In the genomic region with DNA sequence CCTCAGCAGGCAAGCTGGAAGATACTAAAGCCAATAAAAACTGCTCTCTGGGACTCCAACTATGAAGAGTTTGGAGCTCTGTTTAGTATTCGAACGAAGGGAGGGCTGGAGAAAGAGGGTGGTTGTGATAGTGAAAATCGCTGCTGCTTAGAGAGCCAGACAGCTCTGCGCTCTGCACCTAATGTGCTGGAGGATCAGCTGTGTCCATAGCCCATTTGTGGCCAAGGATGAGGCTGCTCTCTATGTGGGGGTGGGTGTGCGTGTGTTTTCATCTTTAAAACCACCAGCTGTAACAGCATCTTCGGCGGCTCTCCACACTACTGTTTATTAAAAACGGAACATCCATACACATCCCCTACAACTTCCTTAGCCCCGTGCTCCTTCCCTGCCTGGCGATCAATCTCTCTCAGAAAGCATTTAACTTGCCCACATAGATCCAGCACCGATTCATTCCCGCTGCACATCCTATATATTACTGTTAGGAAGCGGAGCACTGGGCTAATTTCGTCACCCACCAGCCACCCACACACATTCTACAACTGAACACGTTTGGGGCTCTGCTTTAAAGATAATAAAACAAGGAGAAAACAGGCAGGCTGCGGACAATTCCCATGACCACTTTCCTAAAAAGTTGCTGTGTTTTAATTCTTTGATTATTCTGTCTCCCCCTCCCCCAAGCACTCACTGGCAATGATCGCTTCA, we compare ENCODE assay signal across 2 cellular contexts.
TF ChIP-seq lines count a peak whose summit lies in the region.

No MANE protein-coding gene starts in this region.

TF ChIP-seq in SK-N-SH, 30 proteins besides CTCF, POLR2A, EP300 and RAD21 (continued from another document):
- TF ChIP-seq EZH2phosphoT487 (IDR thresholded peaks at IDR 0.05; ENCODE audit: borderline replicate concordance, low read depth) = no peak
- TF ChIP-seq NFIC (IDR thresholded peaks at IDR 0.05; ENCODE audit: borderline replicate concordance) = no peak
- TF ChIP-seq, protein P1, sequence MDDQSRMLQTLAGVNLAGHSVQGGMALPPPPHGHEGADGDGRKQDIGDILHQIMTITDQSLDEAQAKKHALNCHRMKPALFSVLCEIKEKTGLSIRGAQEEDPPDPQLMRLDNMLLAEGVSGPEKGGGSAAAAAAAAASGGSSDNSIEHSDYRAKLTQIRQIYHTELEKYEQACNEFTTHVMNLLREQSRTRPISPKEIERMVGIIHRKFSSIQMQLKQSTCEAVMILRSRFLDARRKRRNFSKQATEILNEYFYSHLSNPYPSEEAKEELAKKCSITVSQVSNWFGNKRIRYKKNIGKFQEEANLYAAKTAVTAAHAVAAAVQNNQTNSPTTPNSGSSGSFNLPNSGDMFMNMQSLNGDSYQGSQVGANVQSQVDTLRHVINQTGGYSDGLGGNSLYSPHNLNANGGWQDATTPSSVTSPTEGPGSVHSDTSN (IDR thresholded peaks at IDR 0.05) = no peak
- TF ChIP-seq CHD2 (IDR thresholded peaks at IDR 0.05; ENCODE audit: low read length, partially characterized antibody) = no peak
- TF ChIP-seq MEF2A (IDR thresholded peaks at IDR 0.05; ENCODE audit: borderline replicate concordance, low read depth) = no peak
- TF ChIP-seq ELF1 (IDR thresholded peaks at IDR 0.05) = no peak
- TF ChIP-seq YY1 (IDR thresholded peaks at IDR 0.05; ENCODE audit: low read depth) = no peak
- TF ChIP-seq POLR2AphosphoS5 (IDR thresholded peaks at IDR 0.05; ENCODE audit: low read depth, low read length) = no peak
- TF ChIP-seq GATA2 (CRISPR knock-in tag; IDR thresholded peaks at IDR 0.05) = no peak
- TF ChIP-seq, protein P2, sequence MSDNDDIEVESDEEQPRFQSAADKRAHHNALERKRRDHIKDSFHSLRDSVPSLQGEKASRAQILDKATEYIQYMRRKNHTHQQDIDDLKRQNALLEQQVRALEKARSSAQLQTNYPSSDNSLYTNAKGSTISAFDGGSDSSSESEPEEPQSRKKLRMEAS (IDR thresholded peaks at IDR 0.05; ENCODE audit: low read depth) = no peak
- no peak for TF ChIP-seq NRF1 (IDR thresholded peaks at IDR 0.05; ENCODE audit: low read depth, low read length)
- TF ChIP-seq MXI1 (IDR thresholded peaks at IDR 0.05; ENCODE audit: low read depth, low read length) = no peak
- no peak for TF ChIP-seq RXRA (IDR thresholded peaks at IDR 0.05; ENCODE audit: borderline replicate concordance, low read depth)
- no peak for TF ChIP-seq FOXM1 (IDR thresholded peaks at IDR 0.05; ENCODE audit: low read depth)

TF ChIP-seq in SK-N-SH treated with all-trans-retinoic acid at 6 μM for 48 hours, 23 proteins besides CTCF, POLR2A, EP300 and RAD21 (continued from another document):
- TF ChIP-seq, protein P3, sequence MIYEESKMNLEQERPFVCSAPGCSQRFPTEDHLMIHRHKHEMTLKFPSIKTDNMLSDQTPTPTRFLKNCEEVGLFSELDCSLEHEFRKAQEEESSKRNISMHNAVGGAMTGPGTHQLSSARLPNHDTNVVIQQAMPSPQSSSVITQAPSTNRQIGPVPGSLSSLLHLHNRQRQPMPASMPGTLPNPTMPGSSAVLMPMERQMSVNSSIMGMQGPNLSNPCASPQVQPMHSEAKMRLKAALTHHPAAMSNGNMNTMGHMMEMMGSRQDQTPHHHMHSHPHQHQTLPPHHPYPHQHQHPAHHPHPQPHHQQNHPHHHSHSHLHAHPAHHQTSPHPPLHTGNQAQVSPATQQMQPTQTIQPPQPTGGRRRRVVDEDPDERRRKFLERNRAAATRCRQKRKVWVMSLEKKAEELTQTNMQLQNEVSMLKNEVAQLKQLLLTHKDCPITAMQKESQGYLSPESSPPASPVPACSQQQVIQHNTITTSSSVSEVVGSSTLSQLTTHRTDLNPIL (CRISPR knock-in tag; IDR thresholded peaks at IDR 0.05; ENCODE audit: low read depth) = no peak
- TF ChIP-seq TOX (CRISPR knock-in tag; IDR thresholded peaks at IDR 0.05; ENCODE audit: borderline replicate concordance) (no peak), BACH2 (CRISPR knock-in tag; IDR thresholded peaks at IDR 0.05; ENCODE audit: borderline replicate concordance) (no peak), ZFP3 (CRISPR knock-in tag; IDR thresholded peaks at IDR 0.05) (no peak), ZNF70 (CRISPR knock-in tag; IDR thresholded peaks at IDR 0.05) (no peak)
- TF ChIP-seq, protein P4, sequence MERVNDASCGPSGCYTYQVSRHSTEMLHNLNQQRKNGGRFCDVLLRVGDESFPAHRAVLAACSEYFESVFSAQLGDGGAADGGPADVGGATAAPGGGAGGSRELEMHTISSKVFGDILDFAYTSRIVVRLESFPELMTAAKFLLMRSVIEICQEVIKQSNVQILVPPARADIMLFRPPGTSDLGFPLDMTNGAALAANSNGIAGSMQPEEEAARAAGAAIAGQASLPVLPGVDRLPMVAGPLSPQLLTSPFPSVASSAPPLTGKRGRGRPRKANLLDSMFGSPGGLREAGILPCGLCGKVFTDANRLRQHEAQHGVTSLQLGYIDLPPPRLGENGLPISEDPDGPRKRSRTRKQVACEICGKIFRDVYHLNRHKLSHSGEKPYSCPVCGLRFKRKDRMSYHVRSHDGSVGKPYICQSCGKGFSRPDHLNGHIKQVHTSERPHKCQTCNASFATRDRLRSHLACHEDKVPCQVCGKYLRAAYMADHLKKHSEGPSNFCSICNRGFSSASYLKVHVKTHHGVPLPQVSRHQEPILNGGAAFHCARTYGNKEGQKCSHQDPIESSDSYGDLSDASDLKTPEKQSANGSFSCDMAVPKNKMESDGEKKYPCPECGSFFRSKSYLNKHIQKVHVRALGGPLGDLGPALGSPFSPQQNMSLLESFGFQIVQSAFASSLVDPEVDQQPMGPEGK (CRISPR knock-in tag; IDR thresholded peaks at IDR 0.05; ENCODE audit: borderline replicate concordance) = no peak
- TF ChIP-seq, protein P5, sequence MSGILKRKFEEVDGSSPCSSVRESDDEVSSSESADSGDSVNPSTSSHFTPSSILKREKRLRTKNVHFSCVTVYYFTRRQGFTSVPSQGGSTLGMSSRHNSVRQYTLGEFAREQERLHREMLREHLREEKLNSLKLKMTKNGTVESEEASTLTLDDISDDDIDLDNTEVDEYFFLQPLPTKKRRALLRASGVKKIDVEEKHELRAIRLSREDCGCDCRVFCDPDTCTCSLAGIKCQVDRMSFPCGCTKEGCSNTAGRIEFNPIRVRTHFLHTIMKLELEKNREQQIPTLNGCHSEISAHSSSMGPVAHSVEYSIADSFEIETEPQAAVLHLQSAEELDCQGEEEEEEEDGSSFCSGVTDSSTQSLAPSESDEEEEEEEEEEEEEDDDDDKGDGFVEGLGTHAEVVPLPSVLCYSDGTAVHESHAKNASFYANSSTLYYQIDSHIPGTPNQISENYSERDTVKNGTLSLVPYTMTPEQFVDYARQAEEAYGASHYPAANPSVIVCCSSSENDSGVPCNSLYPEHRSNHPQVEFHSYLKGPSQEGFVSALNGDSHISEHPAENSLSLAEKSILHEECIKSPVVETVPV (CRISPR knock-in tag; IDR thresholded peaks at IDR 0.05) = no peak
